ENCODE assay signal across 3 cellular contexts in the genomic region with DNA sequence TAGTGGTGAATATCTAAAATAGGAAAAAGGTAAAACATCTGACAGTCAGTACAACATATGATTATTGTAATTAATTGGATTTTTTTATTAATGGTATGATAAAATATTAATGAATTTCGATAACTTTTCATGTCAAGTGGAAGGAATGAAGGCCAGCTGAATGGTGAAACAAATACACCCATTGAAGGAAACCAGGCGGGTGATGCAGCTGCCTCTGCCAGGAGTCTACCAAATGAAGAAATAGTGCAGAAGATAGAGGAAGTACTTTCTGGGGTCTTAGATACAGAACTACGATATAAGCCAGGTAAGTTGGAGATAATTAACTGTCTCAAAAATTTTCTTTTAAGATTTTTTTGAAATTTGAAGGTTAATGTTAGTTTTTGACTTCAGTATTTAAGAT.
A peak's percentile ranks its signal among the peaks of the same experiment; 100 is the strongest.
TF ChIP-seq lines count a peak whose summit lies in the region.

No MANE protein-coding gene starts in this region.

TF ChIP-seq in SK-N-SH, 30 proteins besides CTCF, POLR2A, EP300 and RAD21:
- TF ChIP-seq FOSL2 (IDR thresholded peaks at IDR 0.05; ENCODE audit: borderline replicate concordance, low read depth) = no peak
- TF ChIP-seq, protein P1, sequence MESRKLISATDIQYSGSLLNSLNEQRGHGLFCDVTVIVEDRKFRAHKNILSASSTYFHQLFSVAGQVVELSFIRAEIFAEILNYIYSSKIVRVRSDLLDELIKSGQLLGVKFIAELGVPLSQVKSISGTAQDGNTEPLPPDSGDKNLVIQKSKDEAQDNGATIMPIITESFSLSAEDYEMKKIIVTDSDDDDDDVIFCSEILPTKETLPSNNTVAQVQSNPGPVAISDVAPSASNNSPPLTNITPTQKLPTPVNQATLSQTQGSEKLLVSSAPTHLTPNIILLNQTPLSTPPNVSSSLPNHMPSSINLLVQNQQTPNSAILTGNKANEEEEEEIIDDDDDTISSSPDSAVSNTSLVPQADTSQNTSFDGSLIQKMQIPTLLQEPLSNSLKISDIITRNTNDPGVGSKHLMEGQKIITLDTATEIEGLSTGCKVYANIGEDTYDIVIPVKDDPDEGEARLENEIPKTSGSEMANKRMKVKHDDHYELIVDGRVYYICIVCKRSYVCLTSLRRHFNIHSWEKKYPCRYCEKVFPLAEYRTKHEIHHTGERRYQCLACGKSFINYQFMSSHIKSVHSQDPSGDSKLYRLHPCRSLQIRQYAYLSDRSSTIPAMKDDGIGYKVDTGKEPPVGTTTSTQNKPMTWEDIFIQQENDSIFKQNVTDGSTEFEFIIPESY (IDR thresholded peaks at IDR 0.05; ENCODE audit: borderline replicate concordance, low read depth) = no peak
- no peak for TF ChIP-seq TCF12 (IDR thresholded peaks at IDR 0.05)
- TF ChIP-seq YY1 (IDR thresholded peaks at IDR 0.05; ENCODE audit: low read depth) = no peak
- TF ChIP-seq MAX (IDR thresholded peaks at IDR 0.05; ENCODE audit: low read depth) = no peak
- TF ChIP-seq MEF2A (IDR thresholded peaks at IDR 0.05; ENCODE audit: borderline replicate concordance, low read depth) = no peak

TF ChIP-seq in SK-N-SH treated with all-trans-retinoic acid at 6 μM for 48 hours, 23 proteins besides CTCF, POLR2A, EP300 and RAD21:
- TF ChIP-seq, protein P2, sequence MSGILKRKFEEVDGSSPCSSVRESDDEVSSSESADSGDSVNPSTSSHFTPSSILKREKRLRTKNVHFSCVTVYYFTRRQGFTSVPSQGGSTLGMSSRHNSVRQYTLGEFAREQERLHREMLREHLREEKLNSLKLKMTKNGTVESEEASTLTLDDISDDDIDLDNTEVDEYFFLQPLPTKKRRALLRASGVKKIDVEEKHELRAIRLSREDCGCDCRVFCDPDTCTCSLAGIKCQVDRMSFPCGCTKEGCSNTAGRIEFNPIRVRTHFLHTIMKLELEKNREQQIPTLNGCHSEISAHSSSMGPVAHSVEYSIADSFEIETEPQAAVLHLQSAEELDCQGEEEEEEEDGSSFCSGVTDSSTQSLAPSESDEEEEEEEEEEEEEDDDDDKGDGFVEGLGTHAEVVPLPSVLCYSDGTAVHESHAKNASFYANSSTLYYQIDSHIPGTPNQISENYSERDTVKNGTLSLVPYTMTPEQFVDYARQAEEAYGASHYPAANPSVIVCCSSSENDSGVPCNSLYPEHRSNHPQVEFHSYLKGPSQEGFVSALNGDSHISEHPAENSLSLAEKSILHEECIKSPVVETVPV (CRISPR knock-in tag; IDR thresholded peaks at IDR 0.05) = no peak
- TF ChIP-seq PATZ1 (CRISPR knock-in tag; IDR thresholded peaks at IDR 0.05; ENCODE audit: borderline replicate concordance) (no peak), POU6F1 (CRISPR knock-in tag; IDR thresholded peaks at IDR 0.05; ENCODE audit: borderline replicate concordance, low read depth) (no peak), ZNF565 (CRISPR knock-in tag; conservative IDR thresholded peaks at IDR 0.05; ENCODE audit: low read depth) (no peak), TCF4 (CRISPR knock-in tag; IDR thresholded peaks at IDR 0.05; ENCODE audit: borderline replicate concordance) (no peak), BACH2 (CRISPR knock-in tag; IDR thresholded peaks at IDR 0.05; ENCODE audit: borderline replicate concordance) (no peak), RARB (CRISPR knock-in tag; IDR thresholded peaks at IDR 0.05) (no peak), PPARA (CRISPR knock-in tag; IDR thresholded peaks at IDR 0.05; ENCODE audit: borderline replicate concordance) (no peak), ISL1 (CRISPR knock-in tag; IDR thresholded peaks at IDR 0.05) (no peak), ZC3H10 (CRISPR knock-in tag; IDR thresholded peaks at IDR 0.05) (no peak), ZNF70 (CRISPR knock-in tag; IDR thresholded peaks at IDR 0.05) (no peak), TSHZ2 (CRISPR knock-in tag; IDR thresholded peaks at IDR 0.05) (no peak), OSR1 (CRISPR knock-in tag; IDR thresholded peaks at IDR 0.05) (no peak), ZNF8 (CRISPR knock-in tag; IDR thresholded peaks at IDR 0.05) (no peak), ESRRG (CRISPR knock-in tag; IDR thresholded peaks at IDR 0.05) (no peak), ZFP3 (CRISPR knock-in tag; IDR thresholded peaks at IDR 0.05) (no peak), CSDC2 (CRISPR knock-in tag; IDR thresholded peaks at IDR 0.05) (no peak)

TF ChIP-seq in K562, 482 proteins besides CTCF, POLR2A, EP300 and RAD21:
- TF ChIP-seq DACH1 (IDR thresholded peaks at IDR 0.05; ENCODE audit: partially characterized antibody) (peak; percentile 52), RBFOX2 (IDR thresholded peaks at IDR 0.05; ENCODE audit: low read depth, low read length) (0 out of 2 replicates have a peak, but pooled peaks have one; percentile 2), JUND (IDR thresholded peaks at IDR 0.05; ENCODE audit: borderline replicate concordance, low read depth, low read length) (no peak), JUND (tag; IDR thresholded peaks at IDR 0.05; ENCODE audit: borderline replicate concordance, low read depth, low read length) (no peak)
